In genomic region chr5:159549046-159549445, GRCh38 we compare ENCODE assay signal across 22 cellular contexts.
"Had no signal": no experiment of that assay in that cellular context is flagged by ENCODE, and none has a peak within 500 bp of the region (broad histone marks: within the 10 kb centered on the region; RNA-seq: fewer than 3 reads in every experiment).

No MANE protein-coding gene starts in this region.

- H3K36me3 ChIP-seq: SJSA1 had no signal

- H3K4me3 ChIP-seq: SJSA1, SK-N-MC had no signal

- DNase-seq: KBM-7, MM.1S, NCI-H1048, NCI-H1105 treated with DMSO at 0.1 percent for 48 hours, NCI-H1417 treated with DMSO at 0.1 percent for 48 hours, NCI-H146, NCI-H1694 treated with DMSO at 0.1 percent for 48 hours, NCI-H1930, NCI-H2171, NCI-H226, NCI-H446, NCI-H510A, NCI-H524 treated with DMSO at 0.1 percent for 48 hours, NCI-H774, Right ventricle myocardium superior, RPMI8226, SIG-M5 had no signal

- FAIRE-seq: HTR-8/SVneo, RCC 7860 had no signal

- H3K27ac ChIP-seq: HL-60, SJSA1, SK-N-MC had no signal

- H3K27me3 ChIP-seq: SJSA1 had no signal
